8 cellular contexts compared by ENCODE assay signal in genomic region chr3:115512565-115513410, GRCh38.
DNase-seq lines count a peak whose midpoint lies in the region; ATAC-seq and TF ChIP-seq lines count a peak whose summit lies in the region.

No MANE protein-coding gene starts in this region.

- no peaks in the 10 kb centered on the region for H3K9me3 ChIP-seq in suprapubic skin

- TF ChIP-seq CTCF in suprapubic skin (IDR thresholded peaks at IDR 0.05), result no peak

- no peaks in the 10 kb centered on the region for H3K27me3 ChIP-seq in suprapubic skin

- no peak for TF ChIP-seq EP300 in suprapubic skin (IDR thresholded peaks at IDR 0.05)

- H3K27ac ChIP-seq in suprapubic skin, result no peak overlapping the region

- no peak for TF ChIP-seq POLR2A in suprapubic skin (IDR thresholded peaks at IDR 0.05)

- DNase-seq in GM03348 (ENCODE audit: low spot score), result peak; percentile 50
- DNase-seq in M059J (ENCODE audit: low read depth), result peak; percentile 51
- peak; percentile 43 for DNase-seq in SW480 (ENCODE audit: low spot score)
- DNase-seq in ecto neural progenitor cell (ENCODE audit: low spot score), result peak; percentile 85
- peak; percentile 31 for DNase-seq in medulla oblongata (ENCODE audit: extremely low spot score)
- DNase-seq in suprapubic skin (ENCODE audit: low spot score in 2 of 2), result peak in 1 of 2 donors; percentile 64
- no peak for DNase-seq in cerebellar nuclear complex (lab: John Stamatoyannopoulos, UW)

- H3K36me3 ChIP-seq in suprapubic skin, result no peaks in the 10 kb centered on the region

- peak overlapping the region; percentile 49 for H3K4me3 ChIP-seq in suprapubic skin

- ATAC-seq in HG03571 (IDR thresholded peaks at IDR 0.05; ENCODE audit: unreplicated experiment), result no peak

- H3K4me1 ChIP-seq in suprapubic skin, result peaks cover 15% of the 10 kb centered on the region

- whole genome bisulfite sequencing in suprapubic skin, result under 1% methylated on average over 26 of the region's 26 CpGs

Comparison
In these comparisons a context has a peak if more than half of its experiments do, and no peak if none do; other contexts are left out.
1. DNase-seq: peak in GM03348 (single experiment), M059J (single experiment), SW480 (single experiment), ecto neural progenitor cell (single experiment) and medulla oblongata (single experiment); none in cerebellar nuclear complex (0 of 2).